12 cellular contexts compared by ENCODE assay signal in the genomic region with DNA sequence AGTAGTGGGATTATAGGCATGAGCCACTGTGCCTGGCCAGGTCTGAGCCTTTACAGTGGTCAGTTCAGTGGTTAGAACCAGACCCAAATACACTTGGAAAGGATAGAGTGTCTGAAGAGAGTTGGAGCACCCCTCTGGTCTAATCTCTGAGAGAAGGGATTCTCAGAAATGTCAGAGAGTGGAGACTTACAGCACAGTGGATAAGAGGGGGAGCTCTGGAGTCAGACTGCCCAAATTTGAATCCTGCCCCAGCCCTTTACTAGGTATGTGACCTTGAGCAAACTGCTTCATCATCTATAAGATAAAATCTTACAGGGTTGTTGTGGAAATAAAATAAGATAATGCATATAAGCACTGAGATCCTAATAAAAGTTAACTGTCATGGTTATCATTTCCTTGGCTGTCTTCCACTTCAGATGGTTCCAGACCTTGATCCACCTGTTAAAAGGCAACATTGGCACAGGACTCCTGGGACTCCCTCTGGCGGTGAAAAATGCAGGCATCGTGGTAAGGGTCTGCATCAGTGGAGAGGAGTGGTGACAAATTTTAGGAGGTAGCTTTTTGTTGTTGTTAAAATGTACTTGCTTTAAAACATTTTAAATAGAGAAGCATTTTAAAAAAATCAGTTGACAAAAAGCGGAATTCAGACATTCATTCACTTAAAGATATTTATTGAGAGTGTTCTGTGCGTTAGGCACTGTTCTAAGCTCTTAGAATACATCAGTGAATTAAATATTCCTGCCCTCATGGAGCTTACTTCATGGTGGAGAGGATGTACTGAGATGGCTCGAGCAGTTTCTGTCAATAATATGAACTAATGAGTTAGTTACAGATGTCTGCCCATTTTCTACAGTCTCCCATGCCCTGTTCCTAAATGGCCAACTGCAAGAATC. TPM values are rescaled to one million over a fixed set of nuclear protein-coding genes. Genes with fewer than 3 reads are reported as not detected.
DNase-seq lines count a peak whose midpoint lies in the region; ATAC-seq and TF ChIP-seq lines count a peak whose summit lies in the region.
"Had no signal": no experiment of that assay in that cellular context is flagged by ENCODE, and none has a peak within 500 bp of the region (broad histone marks: within the 10 kb centered on the region; RNA-seq: fewer than 3 reads in every experiment).

No MANE protein-coding gene starts in this region.

- H3K27me3 ChIP-seq in Caco-2 (replicated peaks; ENCODE audit: control insufficient read depth, insufficient read depth, low read length) (no peaks in the 10 kb centered on the region), endodermal cell (ENCODE audit: control insufficient read depth, insufficient read depth, low read length, poor library complexity, severe bottlenecking) (no peaks in the 10 kb centered on the region), esophagus muscularis mucosa (no peaks in the 10 kb centered on the region)

- no peaks in the 10 kb centered on the region for H3K9me3 ChIP-seq in Caco-2
- no peaks in the 10 kb centered on the region for H3K9me3 ChIP-seq in endodermal cell (ENCODE audit: control insufficient read depth, low read length)
- no peaks in the 10 kb centered on the region for H3K9me3 ChIP-seq in esophagus muscularis mucosa

- TF ChIP-seq EP300 in esophagus muscularis mucosa (IDR thresholded peaks at IDR 0.05): no peak

- TF ChIP-seq CTCF in Caco-2 (IDR thresholded peaks at IDR 0.05; ENCODE audit: insufficient read depth in 1 of 2, low read depth in 1 of 2, low read length in 1 of 2, severe bottlenecking in 1 of 2, unreplicated experiment in 1 of 2) (peak; percentile 72 to 83), LNCaP clone FGC (IDR thresholded peaks at IDR 0.05; ENCODE audit: control insufficient read depth, extremely low read depth, insufficient read depth) (peak; percentile 75), endodermal cell (conservative IDR thresholded peaks at IDR 0.05) (peak; percentile 92), nephron progenitor cell (IDR thresholded peaks at IDR 0.05) (peak; percentile 62), esophagus muscularis mucosa (IDR thresholded peaks at IDR 0.05) (no peak)

- H3K27ac ChIP-seq in endodermal cell (ENCODE audit: low read depth, low read length) (no peak overlapping the region), esophagus muscularis mucosa (replicated peaks in 1 of 4) (no peak overlapping the region)

- H3K4me1 ChIP-seq in Caco-2: peaks cover 12% of the 10 kb centered on the region
- peaks cover 3% of the 10 kb centered on the region for H3K4me1 ChIP-seq in endodermal cell (ENCODE audit: control insufficient read depth, insufficient read depth, low read length)
- no peaks in the 10 kb centered on the region for H3K4me1 ChIP-seq in esophagus muscularis mucosa

- intact Hi-C loops in Caco-2 (cut with micrococcal nuclease; ENCODE audit: unreplicated experiment) (loop anchor here (1.0 kb wide), 2 partner anchors 16 to 79 kb away; partner anchors contain the start of gene SLC36A1), esophagus muscularis mucosa (cut with DNase I) (no loop called here)

- H3K27ac Mint-ChIP-seq in Caco-2 (ENCODE audit: unreplicated experiment) (no peak overlapping the region), endodermal cell (no peak overlapping the region), nephron progenitor cell (no peak overlapping the region)
- H3K27ac Mint-ChIP-seq: activated T-helper 2 cell treated with anti-CD3 and anti-CD28 coated beads, Interferon-gamma antibody, Interleukin-2, Interleukin-4, amounts not matched to agents 10 μg/mL and 5 μg/mL and 100 μg/mL, durations not matched to agents 14 hours and 24 hours and 36 hours; dendritic cell treated with granulocyte-macrophage colony-stimulating factor and Interleukin-4, amounts not matched to agents 40 ng/mL and 50 ng/mL, for 4 days had no signal

- H3K4me3 Mint-ChIP-seq in Caco-2 (ENCODE audit: unreplicated experiment) (no peak overlapping the region), endodermal cell (no peak overlapping the region), nephron progenitor cell (no peak overlapping the region)
- H3K4me3 Mint-ChIP-seq: dendritic cell treated with granulocyte-macrophage colony-stimulating factor and Interleukin-4, amounts not matched to agents 40 ng/mL and 50 ng/mL, for 4 days had no signal

- H3K36me3 ChIP-seq in Caco-2 (ENCODE audit: control insufficient read depth, insufficient read depth, low read length) (peaks cover 4% of the 10 kb centered on the region), endodermal cell (ENCODE audit: control insufficient read depth, insufficient read depth, low read length) (peaks cover 46% of the 10 kb centered on the region), esophagus muscularis mucosa (peaks cover 19 to 76% (median 37%) of the 10 kb centered on the region in 4 donors)

- H3K27me3 Mint-ChIP-seq in Caco-2 (ENCODE audit: insufficient read depth, unreplicated experiment) (no peaks in the 10 kb centered on the region), endodermal cell (ENCODE audit: insufficient read depth) (no peaks in the 10 kb centered on the region), nephron progenitor cell (ENCODE audit: low read depth, poor library complexity) (no peaks in the 10 kb centered on the region)
- H3K27me3 Mint-ChIP-seq: dendritic cell treated with granulocyte-macrophage colony-stimulating factor and Interleukin-4, amounts not matched to agents 40 ng/mL and 50 ng/mL, for 4 days had no signal

- POLR2A ChIA-PET in Caco-2 (lab: Charles Lee): no interaction called here

- no peak for ATAC-seq in GM18907 (IDR thresholded peaks at IDR 0.05; ENCODE audit: unreplicated experiment)

- H3K9ac ChIP-seq in endodermal cell (ENCODE audit: extremely low read depth, low read length, poor library complexity, severe bottlenecking): no peak overlapping the region

- peak; percentile 46 to 57 for DNase-seq in Caco-2
- DNase-seq in LNCaP clone FGC (ENCODE audit: low read depth): peak; percentile 94
- peak; percentile 90 for DNase-seq in endodermal cell
- DNase-seq in nephron progenitor cell: peak; percentile 56
- DNase-seq in activated T-cell treated with anti-CD3 and anti-CD28 coated beads, Interleukin-2, amount 50 U/mL, for 48 hours: no peak
- no peak for DNase-seq in cortex of kidney (lab: John Stamatoyannopoulos, UW)
- no peak for DNase-seq in esophagus muscularis mucosa (ENCODE audit: extremely low spot score)
- DNase-seq: DMS153, NCI-H1417 had no signal

- 53 to 90% methylated on average over 2 to 5 of the region's 5 CpGs for WGBS in endodermal cell (ENCODE audit: insufficient coverage in 1 of 2, insufficient read length in 1 of 2), 2 experiments
- 59% methylated on average over 5 of the region's 5 CpGs for WGBS in esophagus muscularis mucosa

- CTCF ChIA-PET in Caco-2 (lab: Charles Lee): interaction anchor here (0.5 to 2.6 kb wide), 5 partner anchors 16 to 210 kb away, joined by 3 to 22 read pairs (median 3); partner anchors contain the start of genes GM2A and SLC36A1

- H3K36me3 Mint-ChIP-seq in Caco-2 (ENCODE audit: insufficient read depth, unreplicated experiment) (peaks cover 7% of the 10 kb centered on the region), endodermal cell (ENCODE audit: low read depth) (peaks cover 54% of the 10 kb centered on the region), nephron progenitor cell (ENCODE audit: low read depth) (peaks cover 29% of the 10 kb centered on the region)

- H3K9me3 Mint-ChIP-seq in Caco-2 (ENCODE audit: unreplicated experiment): no peaks in the 10 kb centered on the region
- no peaks in the 10 kb centered on the region for H3K9me3 Mint-ChIP-seq in endodermal cell
- H3K9me3 Mint-ChIP-seq in nephron progenitor cell: no peaks in the 10 kb centered on the region
- H3K9me3 Mint-ChIP-seq: activated T-helper 2 cell treated with anti-CD3 and anti-CD28 coated beads, Interferon-gamma antibody, Interleukin-2, Interleukin-4, amounts not matched to agents 10 μg/mL and 5 μg/mL and 100 μg/mL, durations not matched to agents 14 hours and 24 hours and 36 hours; dendritic cell treated with granulocyte-macrophage colony-stimulating factor and Interleukin-4, amounts not matched to agents 40 ng/mL and 50 ng/mL, for 4 days had no signal

- H3K4me3 ChIP-seq in Caco-2 (ENCODE audit: low read depth, low read length) (no peak overlapping the region), LNCaP clone FGC (ENCODE audit: low read depth, low read length) (no peak overlapping the region), endodermal cell (ENCODE audit: low read length) (no peak overlapping the region), esophagus muscularis mucosa (no peak overlapping the region)

- H3K4me1 Mint-ChIP-seq in Caco-2 (ENCODE audit: low read depth, unreplicated experiment) (peaks cover 8% of the 10 kb centered on the region), endodermal cell (no peaks in the 10 kb centered on the region), nephron progenitor cell (no peaks in the 10 kb centered on the region)

- TF ChIP-seq POLR2A in esophagus muscularis mucosa (IDR thresholded peaks at IDR 0.05; ENCODE audit: low read depth): no peak

- no TSS peak for BruUV-seq in Caco-2 (replicated peaks; lab: Mats Ljungman, UMichigan)

RNA-seq across cellular contexts. Expression of gene SLC36A1, which starts 16.0 kb away (rescaled TPM):
- total RNA-seq in Caco-2 (2022): 17.5 and 18.2 TPM in 2 replicates
- 10 to 100 TPM; 15.4 to 33.3 TPM for total RNA-seq in endodermal cell
- 10.9 TPM for polyA plus RNA-seq in endodermal cell (2013, experiment 1 of 2)
- 8.0 TPM for polyA plus RNA-seq in endodermal cell (2013, experiment 2 of 2)
- 10 to 100 TPM in 1 of 4 donors, 1 to 10 TPM in 3; 5.1 to 13.7 (median 8.8) TPM for total RNA-seq in esophagus muscularis mucosa

Comparison
In these comparisons a context has a peak if more than half of its experiments do, and no peak if none do; other contexts are left out.
1. DNase-seq: peak in Caco-2 (2 of 2), LNCaP clone FGC (single experiment), endodermal cell (single experiment) and nephron progenitor cell (single experiment); none in activated T-cell treated with anti-CD3 and anti-CD28 coated beads, Interleukin-2, amount 50 U/mL, for 48 hours (0 of 2), cortex of kidney (single experiment) and esophagus muscularis mucosa (single experiment).
2. CTCF ChIP-seq: peak in Caco-2 (2 of 2), LNCaP clone FGC (single experiment), endodermal cell (single experiment) and nephron progenitor cell (single experiment); none in esophagus muscularis mucosa (0 of 3).